ENCODE assay signal across 18 cellular contexts in the genomic region with DNA sequence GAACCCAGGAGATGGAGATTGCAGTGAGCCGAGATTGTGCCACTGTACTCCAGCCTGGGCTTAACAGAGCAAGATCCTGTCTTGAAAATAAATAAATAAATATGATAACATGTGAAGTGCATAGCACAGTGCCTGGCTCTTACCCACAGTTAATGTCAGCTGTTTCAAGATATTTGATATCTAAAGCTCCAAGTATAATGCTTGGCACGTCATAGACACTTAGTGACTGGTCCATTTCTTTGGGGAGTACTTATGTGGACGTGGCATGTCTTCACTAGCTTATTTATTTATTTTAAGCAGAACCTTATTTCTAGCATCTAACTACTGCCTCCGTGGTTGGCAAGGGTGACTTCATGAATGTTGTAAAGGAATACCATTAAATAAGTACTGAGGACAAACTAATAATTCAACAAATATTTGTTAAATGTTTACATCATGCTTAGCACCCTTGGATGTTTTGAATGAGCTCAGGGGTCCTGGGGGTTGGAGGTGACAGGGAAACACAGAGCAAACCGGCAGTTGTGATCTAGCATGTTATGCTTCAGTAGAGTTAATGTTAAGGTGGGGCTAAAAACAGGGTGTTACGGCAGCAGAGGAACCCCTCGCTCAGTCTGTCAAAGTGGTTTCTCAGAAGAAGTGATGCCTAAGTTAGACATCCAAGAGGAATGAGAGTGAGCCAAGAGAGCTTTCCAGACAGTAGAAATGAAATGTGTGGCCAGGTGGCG. TPM values are rescaled to one million over a fixed set of nuclear protein-coding genes. Genes with fewer than 3 reads are reported as not detected.
DNase-seq lines count a peak whose midpoint lies in the region; ATAC-seq, FAIRE-seq and TF ChIP-seq lines count a peak whose summit lies in the region.
"Had no signal": no experiment of that assay in that cellular context is flagged by ENCODE, and none has a peak within 500 bp of the region (broad histone marks: within the 10 kb centered on the region; RNA-seq: fewer than 3 reads in every experiment).

No MANE protein-coding gene starts in this region.

- no peaks in the 10 kb centered on the region for H3K27me3 ChIP-seq in CD4-positive, alpha-beta memory T cell (ENCODE audit: insufficient read depth, low read length)
- no peaks in the 10 kb centered on the region for H3K27me3 ChIP-seq in IMR-90 (ENCODE audit: control insufficient read depth, insufficient read depth, low read length)
- no peaks in the 10 kb centered on the region for H3K27me3 ChIP-seq in breast epithelium
- H3K27me3 ChIP-seq in trophoblast cell (ENCODE audit: insufficient read depth, low read length): no peaks in the 10 kb centered on the region
- H3K27me3 ChIP-seq: upper lobe of right lung had no signal

- CTCF ChIA-PET in CD4-positive, alpha-beta memory T cell (lab: Charles Lee; ENCODE audit: partially characterized antibody): interaction anchor here (0.6 to 3.2 kb wide), 3 partner anchors 12 to 73 kb away, joined by 3 to 8 read pairs (median 3); no protein-coding TSS in a partner anchor
- CTCF ChIA-PET in IMR-90 (lab: Yijun Ruan, JAX): interaction anchor here (1.2 kb wide), 1 partner anchor 12 kb away, joined by 4 read pairs; no protein-coding TSS in a partner anchor

- H3K23ac ChIP-seq in IMR-90 (ENCODE audit: low read depth, low read length) (peak overlapping the region; percentile 61), trophoblast cell (ENCODE audit: low read length) (no peak overlapping the region)

- no peaks in the 10 kb centered on the region for H3K27me3 Mint-ChIP-seq in CD4-positive, alpha-beta memory T cell
- H3K27me3 Mint-ChIP-seq: activated CD4-positive, alpha-beta memory T cell treated with anti-CD3 and anti-CD28 coated beads, Interleukin-2, amount 10 ng/mL, durations not matched to agents 7 days and 5 days had no signal

- peak overlapping the region; percentile 75 for H2BK15ac ChIP-seq in IMR-90 (ENCODE audit: low read depth, low read length)

- TF ChIP-seq POLR2A in IMR-90 (IDR thresholded peaks at IDR 0.05; ENCODE audit: low read depth, low read length) (no peak), breast epithelium (IDR thresholded peaks at IDR 0.05) (no peak), GM12892 (IDR thresholded peaks at IDR 0.05; ENCODE audit: low read depth, low read length) (no peak)

- H2BK12ac ChIP-seq in trophoblast cell (ENCODE audit: low read length): peak overlapping the region; percentile 45

- peak overlapping the region; percentile 63 to 95 (median 79) for H3K27ac Mint-ChIP-seq in CD4-positive, alpha-beta memory T cell
- H3K27ac Mint-ChIP-seq: activated CD4-positive, alpha-beta memory T cell treated with anti-CD3 and anti-CD28 coated beads, Interleukin-2, amount 10 ng/mL, durations not matched to agents 7 days and 5 days had no signal

- intact Hi-C loops in CD4-positive, alpha-beta memory T cell (cut with micrococcal nuclease): loop anchor here (5.0 kb wide), 1 partner anchor 34 kb away; no protein-coding TSS in a partner anchor
- intact Hi-C loops in IMR-90 (cut with micrococcal nuclease) (no loop called here), breast epithelium (cut with DNase I; ENCODE audit: low total_unique reads) (no loop called here)

- H3K9me1 ChIP-seq in IMR-90 (ENCODE audit: insufficient read depth, low read length): peaks cover 36% of the 10 kb centered on the region

- POLR2A ChIA-PET in CD4-positive, alpha-beta memory T cell (lab: Charles Lee; ENCODE audit: partially characterized antibody): interaction anchor here (0.8 to 1.0 kb wide), 2 partner anchors 14 to 77 kb away, joined by 3 read pairs; no protein-coding TSS in a partner anchor
- POLR2A ChIA-PET in IMR-90 (lab: Charles Lee; ENCODE audit: unreplicated experiment): no interaction called here

- peak overlapping the region; percentile 20; the same call in 1 of the 2 replicates for H3K56ac ChIP-seq in IMR-90 (ENCODE audit: extremely low read depth, insufficient read depth, low read length)

- H3K4ac ChIP-seq in IMR-90 (ENCODE audit: low read depth, low read length): peak overlapping the region; percentile 89
- no peak overlapping the region for H3K4ac ChIP-seq in trophoblast cell (ENCODE audit: low read depth, low read length)

- H3K79me1 ChIP-seq in IMR-90 (ENCODE audit: low read depth in 1 of 2, low read length in 2 of 2) (peaks cover 49 to 71% of the 10 kb centered on the region in 2 experiments), trophoblast cell (ENCODE audit: low read length) (peaks cover 3% of the 10 kb centered on the region)

- H3K4me1 Mint-ChIP-seq in CD4-positive, alpha-beta memory T cell: peaks cover 58 to 89% (median 75%) of the 10 kb centered on the region in 4 donors

- peaks cover 86% of the 10 kb centered on the region for H3K4me1 ChIP-seq in CD4-positive, alpha-beta memory T cell (ENCODE audit: insufficient read depth, low read length)
- peaks cover 38% of the 10 kb centered on the region for H3K4me1 ChIP-seq in IMR-90 (ENCODE audit: control insufficient read depth, insufficient read depth, low read length)
- H3K4me1 ChIP-seq in breast epithelium: no peaks in the 10 kb centered on the region
- H3K4me1 ChIP-seq in trophoblast cell (ENCODE audit: control insufficient read depth in 1 of 2, insufficient read depth in 2 of 2, low read length in 2 of 2): peaks cover 6 to 8% of the 10 kb centered on the region in 2 experiments

- peaks cover 0 to 2% (median 0%) of the 10 kb centered on the region in 8 donors for H3K9me3 Mint-ChIP-seq in CD4-positive, alpha-beta memory T cell
- H3K9me3 Mint-ChIP-seq: activated CD4-positive, alpha-beta memory T cell treated with anti-CD3 and anti-CD28 coated beads, Interleukin-2, amount 10 ng/mL, durations not matched to agents 7 days and 5 days had no signal

- H2BK5ac ChIP-seq in IMR-90 (ENCODE audit: low read depth, low read length, poor library complexity, severe bottlenecking) (peak overlapping the region; percentile 98), trophoblast cell (ENCODE audit: low read depth, low read length, poor library complexity) (no peak overlapping the region)

- peak overlapping the region; percentile 96 for H4K5ac ChIP-seq in IMR-90 (ENCODE audit: low read depth, low read length)

- dilution Hi-C loops in IMR-90 (cut with HindIII; ENCODE audit: low sequenced_read_pairs, unreplicated experiment): no loop called here

- no peak overlapping the region for H3K4me3 ChIP-seq in CD4-positive, alpha-beta memory T cell (ENCODE audit: low read length in 2 of 2)
- H3K4me3 ChIP-seq in IMR-90 (ENCODE audit: insufficient read depth, low read depth, low read length) (no peak overlapping the region), breast epithelium (no peak overlapping the region), trophoblast cell (ENCODE audit: low read depth, low read length) (no peak overlapping the region)
- H3K4me3 ChIP-seq: K562, PC-9, SK-N-MC, upper lobe of right lung had no signal

- H3K4me2 ChIP-seq in IMR-90 (ENCODE audit: low read depth, low read length): no peak overlapping the region
- H3K4me2 ChIP-seq in trophoblast cell (ENCODE audit: low read length): no peak overlapping the region
- H3K4me2 ChIP-seq: PC-9 had no signal

- no peak for TF ChIP-seq CTCF in IMR-90 (conservative IDR thresholded peaks at IDR 0.05; ENCODE audit: low read depth, low read length)
- TF ChIP-seq CTCF in breast epithelium (IDR thresholded peaks at IDR 0.05): no peak

- H3K9ac ChIP-seq in IMR-90 (ENCODE audit: low read depth, low read length) (peak overlapping the region; percentile 48; the same call in 1 of the 2 replicates), trophoblast cell (ENCODE audit: low read length) (no peak overlapping the region)

- H4K20me1 ChIP-seq in IMR-90 (ENCODE audit: insufficient read depth, low read length): peaks cover 5% of the 10 kb centered on the region; the same call in 1 of the 2 replicates

- H2BK120ac ChIP-seq in IMR-90 (ENCODE audit: low read depth, low read length) (peak overlapping the region; percentile 95), trophoblast cell (ENCODE audit: insufficient read depth, low read length, poor library complexity) (no peak overlapping the region)

- H3K18ac ChIP-seq in IMR-90 (ENCODE audit: low read depth, low read length) (peak overlapping the region; percentile 94), trophoblast cell (ENCODE audit: low read length) (no peak overlapping the region)

- peak overlapping the region; percentile 86 for H3K14ac ChIP-seq in IMR-90 (replicated peaks; ENCODE audit: low read depth, low read length)
- H3K14ac ChIP-seq in trophoblast cell (ENCODE audit: low read length): no peak overlapping the region

- in situ Hi-C loops in IMR-90 (cut with MboI; ENCODE audit: low sequenced_read_pairs): no loop called here

- FAIRE-seq in GM12892 (lab: Jason Lieb, UNC): no peak
- FAIRE-seq: K562 had no signal

- H2AFZ ChIP-seq in IMR-90 (replicated peaks; ENCODE audit: low read length, poor library complexity) (no peak overlapping the region), trophoblast cell (ENCODE audit: insufficient read depth, low read length, poor library complexity) (no peak overlapping the region)
- H2AFZ ChIP-seq: PC-9 had no signal

- WGBS in IMR-90 (ENCODE audit: extremely low coverage in 2 of 2, insufficient read length in 1 of 2), 2 experiments: 86% methylated on average over 4 of the region's 8 CpGs; no CpG with 5 or more reads in 1 of the 2 experiments
- WGBS in trophoblast cell (ENCODE audit: extremely low coverage, insufficient coverage, insufficient read length): no CpG with 5 or more reads among the region's 8 CpGs

- H3K36me3 Mint-ChIP-seq in CD4-positive, alpha-beta memory T cell: peaks cover 6 to 12% of the 10 kb centered on the region in 2 donors

- H2BK20ac ChIP-seq in IMR-90 (ENCODE audit: low read depth, low read length): peak overlapping the region; percentile 94

- H4K8ac ChIP-seq in IMR-90 (ENCODE audit: low read depth in 2 of 2, low read length in 2 of 2): peak overlapping the region; percentile 85 to 95
- H4K8ac ChIP-seq in trophoblast cell (ENCODE audit: low read depth, low read length): no peak overlapping the region

- peak overlapping the region in 5 of 8 donors; percentile 3 to 70 (median 42) for H3K4me3 Mint-ChIP-seq in CD4-positive, alpha-beta memory T cell
- H3K4me3 Mint-ChIP-seq: activated CD4-positive, alpha-beta memory T cell treated with anti-CD3 and anti-CD28 coated beads, Interleukin-2, amount 10 ng/mL, durations not matched to agents 7 days and 5 days had no signal

- no peak for DNase-seq in CD4-positive, alpha-beta memory T cell
- DNase-seq in IMR-90 (no peak), breast epithelium (ENCODE audit: low spot score in 2 of 2) (no peak), trophoblast cell (no peak), Ammon's horn (ENCODE audit: low spot score) (no peak), GM12892 (ENCODE audit: insufficient read length) (no peak), NCI-H146 (lab: John Stamatoyannopoulos, UW) (no peak)
- DNase-seq: activated CD4-positive, alpha-beta memory T cell treated with anti-CD3 and anti-CD28 coated beads, Interleukin-2, amount 10 ng/mL, durations not matched to agents 7 days and 5 days; NCI-H1048; NCI-H748 treated with DMSO at 0.1 percent for 48 hours; PC-9; stimulated activated CD4-positive, alpha-beta T cell treated with anti-CD3 and anti-CD28 coated beads, Interleukin-4, amount 100 ng/mL, for 4 hours; upper lobe of right lung had no signal

- no peak for TF ChIP-seq RAD21 in IMR-90 (IDR thresholded peaks at IDR 0.05; ENCODE audit: low read length)

- no peak overlapping the region for H3K27ac ChIP-seq in CD4-positive, alpha-beta memory T cell (ENCODE audit: low read depth, low read length)
- peak overlapping the region; percentile 94 for H3K27ac ChIP-seq in IMR-90 (ENCODE audit: insufficient read depth, low read length)
- peak overlapping the region; percentile 69 to 75 for H3K27ac ChIP-seq in breast epithelium
- no peak overlapping the region for H3K27ac ChIP-seq in trophoblast cell (ENCODE audit: low read depth, low read length)
- H3K27ac ChIP-seq: C4-2B, HL-60, PC-9, SK-N-MC, upper lobe of right lung had no signal

- H3K9me3 ChIP-seq in CD4-positive, alpha-beta memory T cell (ENCODE audit: control insufficient read depth in 1 of 2, low read length in 2 of 2): no peaks in the 10 kb centered on the region
- no peaks in the 10 kb centered on the region for H3K9me3 ChIP-seq in IMR-90 (ENCODE audit: control insufficient read depth, insufficient read depth, low read length)
- no peaks in the 10 kb centered on the region for H3K9me3 ChIP-seq in breast epithelium
- no peaks in the 10 kb centered on the region for H3K9me3 ChIP-seq in trophoblast cell (ENCODE audit: insufficient read depth, low read depth, low read length)
- H3K9me3 ChIP-seq: upper lobe of right lung had no signal

- H2AK5ac ChIP-seq in IMR-90 (ENCODE audit: low read depth, low read length): peak overlapping the region; percentile 98
- H2AK5ac ChIP-seq in trophoblast cell (ENCODE audit: low read length): no peak overlapping the region

- ATAC-seq in IMR-90 (ENCODE audit: low read depth) (no peak), GM19397 (IDR thresholded peaks at IDR 0.05; ENCODE audit: unreplicated experiment) (no peak)
- ATAC-seq: K562, upper lobe of right lung had no signal

- H4K12ac ChIP-seq in trophoblast cell (ENCODE audit: low read depth, low read length): no peak overlapping the region

- H3K79me2 ChIP-seq in trophoblast cell (ENCODE audit: control insufficient read depth, insufficient read depth, low read length, poor library complexity): no peaks in the 10 kb centered on the region

- no peaks in the 10 kb centered on the region for H3K36me3 ChIP-seq in CD4-positive, alpha-beta memory T cell (ENCODE audit: insufficient read depth, low read length)
- 0 out of 2 replicates have a peak, but pooled peaks cover 2% of the 10 kb centered on the region for H3K36me3 ChIP-seq in IMR-90 (ENCODE audit: control insufficient read depth, insufficient read depth, low read length)
- no peaks in the 10 kb centered on the region for H3K36me3 ChIP-seq in breast epithelium
- peaks cover 0 to 3% of the 10 kb centered on the region in 2 experiments for H3K36me3 ChIP-seq in trophoblast cell (ENCODE audit: control insufficient read depth in 1 of 2, insufficient read depth in 2 of 2, low read length in 2 of 2)
- H3K36me3 ChIP-seq: upper lobe of right lung had no signal

- H2AK9ac ChIP-seq in IMR-90 (replicated peaks; ENCODE audit: low read depth, low read length, poor library complexity): peak overlapping the region; percentile 65

- BruUV-seq in IMR-90 (replicated peaks; lab: Mats Ljungman, UMichigan): no TSS peak

- H4K91ac ChIP-seq in IMR-90 (ENCODE audit: insufficient read depth, low read depth, low read length): peak overlapping the region; percentile 99
- no peak overlapping the region for H4K91ac ChIP-seq in trophoblast cell (ENCODE audit: low read depth, low read length)

RNA-seq across cellular contexts. Expression of gene GARRE1, which starts 18.9 kb away (rescaled TPM):
- 10 to 100 TPM; 46.3 to 48.2 TPM for total RNA-seq in CD4-positive, alpha-beta memory T cell
- polyA plus RNA-seq in CD4-positive, alpha-beta memory T cell: 1 to 10 TPM; 3.5 to 7.5 TPM
- total RNA-seq in IMR-90 (2012; rRNA removed): 13.8 and 15.0 TPM in 2 replicates
- 16.9 and 21.5 TPM in 2 replicates for polyA plus RNA-seq in IMR-90 (2012; rRNA removed)
- 8.9 and 11.8 TPM in 2 replicates for polyA plus RNA-seq in IMR-90 (2012; cell fraction: cytosol; rRNA removed)
- 35.6 and 45.2 TPM in 2 replicates for polyA plus RNA-seq in IMR-90 (2012; cell fraction: nucleus; rRNA removed; ENCODE audit: low replicate concordance)
- 10 to 100 TPM; 21.0 to 43.9 (median 25.2) TPM for total RNA-seq in breast epithelium
- polyA plus RNA-seq in trophoblast cell (2013): 26.4 and 28.0 TPM in 2 replicates
- polyA plus RNA-seq in GM12892 (2012; ENCODE audit: missing spikeins): 7.8 TPM

Comparison
In these comparisons a context has a peak if more than half of its experiments do, and no peak if none do; other contexts are left out.
1. H3K27ac ChIP-seq: peak in IMR-90 (single experiment) and breast epithelium (2 of 2); none in CD4-positive, alpha-beta memory T cell (single experiment) and trophoblast cell (single experiment).